Comparison of ENCODE assay signal across 14 cellular contexts in the genomic region with DNA sequence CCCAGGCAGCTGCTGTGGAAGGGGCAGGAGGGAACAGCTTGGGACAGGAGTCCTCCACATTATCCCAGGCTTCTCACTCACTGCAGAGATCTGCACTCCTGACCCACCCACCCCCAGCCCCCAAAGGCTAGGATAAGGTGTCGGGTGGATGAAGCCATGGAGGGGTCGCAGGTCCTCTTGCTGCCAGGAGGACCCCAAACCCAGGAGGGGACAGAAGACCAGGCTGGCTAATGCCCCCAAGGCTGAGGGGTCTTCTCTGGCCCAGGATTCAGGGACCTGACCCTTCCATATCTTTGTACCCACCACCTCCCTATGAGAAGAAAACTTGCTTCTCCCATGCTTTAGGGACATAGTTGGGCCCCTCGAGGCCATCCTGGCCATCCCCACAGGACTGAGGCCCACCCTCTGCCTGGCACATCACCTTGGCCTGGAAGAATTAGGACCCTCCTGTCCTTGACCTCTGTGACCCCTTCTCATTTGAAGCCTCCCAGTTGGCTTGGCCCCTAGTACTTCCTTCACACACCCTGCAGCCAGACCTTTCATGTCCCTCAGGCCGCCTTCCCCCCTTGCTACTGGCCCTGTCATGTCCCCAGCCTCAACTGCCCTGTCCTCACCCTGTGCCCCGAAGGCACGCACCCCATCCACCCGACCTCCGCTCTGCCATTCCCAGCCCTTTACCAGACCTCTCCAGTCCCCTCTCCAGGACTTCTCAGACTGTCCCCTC. TPM values are rescaled to one million over a fixed set of nuclear protein-coding genes. Genes with fewer than 3 reads are reported as not detected.
"Had no signal": no experiment of that assay in that cellular context is flagged by ENCODE, and none has a peak within 500 bp of the region (broad histone marks: within the 10 kb centered on the region; RNA-seq: fewer than 3 reads in every experiment).

No MANE protein-coding gene starts in this region.

- H3K27me3 ChIP-seq: colonic mucosa, ovary had no signal

- H3K4me1 ChIP-seq: colonic mucosa, foreskin keratinocyte had no signal

- H3K27ac Mint-ChIP-seq: activated CD4-positive, alpha-beta memory T cell treated with anti-CD3 and anti-CD28 coated beads, Interleukin-2, amount 10 ng/mL, durations not matched to agents 7 days and 5 days; activated T-cell treated with anti-CD3 and anti-CD28 coated beads, Interleukin-2, amount 50 U/mL, for 72 hours; memory B cell; stimulated activated naive B cell treated with anti-CD40 and anti-IgM and Interleukin-4, amounts not matched to agents 10 μg/mL and 1 μg/mL and 100 μg/mL, for 72 hours; T-helper 17 cell had no signal

- ATAC-seq: activated T-cell treated with anti-CD3 and anti-CD28 coated beads, Interleukin-2, amount 50 U/mL, for 72 hours; left lobe of liver; stimulated activated naive B cell treated with anti-CD40 and anti-IgM and Interleukin-4, amounts not matched to agents 10 μg/mL and 1 μg/mL and 100 μg/mL, for 72 hours; T-helper 17 cell had no signal

- H3K9me3 ChIP-seq: colonic mucosa, ovary, spleen had no signal

- H3K27ac ChIP-seq: colonic mucosa, foreskin keratinocyte, ovary, spleen had no signal

- H3K9me3 Mint-ChIP-seq: activated CD4-positive, alpha-beta memory T cell treated with anti-CD3 and anti-CD28 coated beads, Interleukin-2, amount 10 ng/mL, durations not matched to agents 7 days and 5 days; activated T-cell treated with anti-CD3 and anti-CD28 coated beads, Interleukin-2, amount 50 U/mL, for 72 hours; memory B cell; stimulated activated naive B cell treated with anti-CD40 and anti-IgM and Interleukin-4, amounts not matched to agents 10 μg/mL and 1 μg/mL and 100 μg/mL, for 72 hours had no signal

- H3K36me3 ChIP-seq: colonic mucosa, ovary, spleen had no signal

- DNase-seq: activated CD4-positive, alpha-beta memory T cell treated with anti-CD3 and anti-CD28 coated beads, Interleukin-2, amount 10 ng/mL, durations not matched to agents 7 days and 5 days; activated CD4-positive, alpha-beta T cell treated with anti-CD3 and anti-CD28 coated beads for 1 hour; activated gamma-delta T cell treated with Interleukin-2 at 50 U/mL for 16 hours; activated T-cell treated with anti-CD3 and anti-CD28 coated beads, Interleukin-2, amount 50 U/mL, for 72 hours; foreskin keratinocyte; spleen; stimulated activated CD4-positive, alpha-beta T cell treated with anti-CD3 and anti-CD28 coated beads, Interleukin-1b, Interleukin-23, amount 100 ng/mL, for 48 hours; stimulated activated naive B cell treated with anti-CD40 and anti-IgM and Interleukin-4, amounts not matched to agents 10 μg/mL and 1 μg/mL and 100 μg/mL, for 72 hours; T-helper 17 cell had no signal

- H3K36me3 Mint-ChIP-seq: stimulated activated naive B cell treated with anti-CD40 and anti-IgM and Interleukin-4, amounts not matched to agents 10 μg/mL and 1 μg/mL and 100 μg/mL, for 72 hours had no signal

- H3K4me3 Mint-ChIP-seq: activated CD4-positive, alpha-beta memory T cell treated with anti-CD3 and anti-CD28 coated beads, Interleukin-2, amount 10 ng/mL, durations not matched to agents 7 days and 5 days; memory B cell; stimulated activated naive B cell treated with anti-CD40 and anti-IgM and Interleukin-4, amounts not matched to agents 10 μg/mL and 1 μg/mL and 100 μg/mL, for 72 hours; T-helper 17 cell had no signal

RNA-seq across cellular contexts. Expression of a gene that starts 21.6 kb away (rescaled TPM):
- total RNA-seq: foreskin keratinocyte had no signal
- polyA plus RNA-seq: foreskin keratinocyte had no signal

RNA-seq across cellular contexts. Expression of a gene that starts 34.3 kb away (rescaled TPM):
- polyA plus RNA-seq: neural cell had no signal
